Comparison of ENCODE assay signal across 9 cellular contexts in genomic region chrX:64206556-64207162, GRCh38. TPM values are rescaled to one million over a fixed set of nuclear protein-coding genes. Genes with fewer than 3 reads are reported as not detected.
DNase-seq lines count a peak whose midpoint lies in the region; TF ChIP-seq lines count a peak whose summit lies in the region.
"Had no signal": no experiment of that assay in that cellular context is flagged by ENCODE, and none has a peak within 500 bp of the region (broad histone marks: within the 10 kb centered on the region; RNA-seq: fewer than 3 reads in every experiment).

No MANE protein-coding gene starts in this region.

- peak overlapping the region; percentile 87 for H3K9ac ChIP-seq in adipocyte (ENCODE audit: low read length)

- peak overlapping the region; percentile 71 for H3K27ac ChIP-seq in temporal lobe (ENCODE audit: low read depth, low read length)

- H3K27me3 ChIP-seq in adipocyte (replicated peaks; ENCODE audit: control insufficient read depth, insufficient read depth, low read length) (peaks cover 5% of the 10 kb centered on the region), kidney epithelial cell (ENCODE audit: control insufficient read depth, insufficient read depth, low read length) (no peaks in the 10 kb centered on the region)

- no peak for TF ChIP-seq CTCF in kidney epithelial cell (IDR thresholded peaks at IDR 0.05; ENCODE audit: insufficient read depth, low read length, poor library complexity, severe bottlenecking)

- peaks cover 12% of the 10 kb centered on the region for H3K4me1 ChIP-seq in adipocyte (ENCODE audit: control insufficient read depth, insufficient read depth, low read length)

- peak; percentile 60 for DNase-seq in NCI-H82 (lab: John Stamatoyannopoulos, UW)
- no peak for DNase-seq in NCI-H82 treated with DMSO at 0.1 percent for 48 hours (lab: John Stamatoyannopoulos, UW; ENCODE audit: unreplicated experiment)
- peak; percentile 67 for DNase-seq in adipocyte (ENCODE audit: low read depth)
- DNase-seq in kidney epithelial cell (ENCODE audit: low read depth), result no peak
- no peak for DNase-seq in T-helper 9 cell
- DNase-seq in NOMO-1 treated with DMSO at 0.1 percent for 48 hours (lab: John Stamatoyannopoulos, UW; ENCODE audit: unreplicated experiment), result no peak
- no peak for DNase-seq in DMS114 treated with DMSO at 0.1 percent for 48 hours (lab: John Stamatoyannopoulos, UW; ENCODE audit: unreplicated experiment)

- peak overlapping the region; percentile 82 for H3K4me3 ChIP-seq in adipocyte (ENCODE audit: low read length)
- H3K4me3 ChIP-seq in kidney epithelial cell (ENCODE audit: low read depth, low read length), result peak overlapping the region; percentile 65

- no peaks in the 10 kb centered on the region for H3K9me3 ChIP-seq in adipocyte (ENCODE audit: control insufficient read depth, low read length)

- H3K36me3 ChIP-seq in adipocyte (ENCODE audit: control insufficient read depth, insufficient read depth, low read length, severe bottlenecking) (no peaks in the 10 kb centered on the region), kidney epithelial cell (ENCODE audit: control insufficient read depth, insufficient read depth, low read length) (no peaks in the 10 kb centered on the region)

RNA-seq across cellular contexts. Expression of gene AMER1, which starts 1.2 kb away (rescaled TPM):
- total RNA-seq in kidney epithelial cell, result 2.9 and 3.4 TPM in 2 replicates
- total RNA-seq in temporal lobe, result 9.8 TPM

RNA-seq across cellular contexts. Expression of gene ASB12, which starts 23.7 kb away (rescaled TPM):
- total RNA-seq in kidney epithelial cell (not detected in 2 replicates), temporal lobe (0.25 TPM)
- total RNA-seq: subcutaneous adipose tissue had no signal

Comparison
In these comparisons a context has a peak if more than half of its experiments do, and no peak if none do; other contexts are left out.
1. DNase-seq: peak in NCI-H82 (single experiment) and adipocyte (single experiment); none in NCI-H82 treated with DMSO at 0.1 percent for 48 hours (single experiment), kidney epithelial cell (single experiment), T-helper 9 cell (single experiment), NOMO-1 treated with DMSO at 0.1 percent for 48 hours (single experiment) and DMS114 treated with DMSO at 0.1 percent for 48 hours (single experiment).